In genomic region chr16:81164958-81165357, GRCh38 we compare ENCODE assay signal across 9 cellular contexts.
"Had no signal": no experiment of that assay in that cellular context is flagged by ENCODE, and none has a peak within 500 bp of the region (broad histone marks: within the 10 kb centered on the region; RNA-seq: fewer than 3 reads in every experiment).

No MANE protein-coding gene starts in this region.

- H3K4me1 ChIP-seq: HAP-1 had no signal

- DNase-seq: H7, IMR-90, Karpas-422, KBM-7 had no signal

- H2AFZ ChIP-seq: GM23338 had no signal

- H3K36me3 ChIP-seq: HAP-1 had no signal

- H3K4me2 ChIP-seq: GM23338, KMS-11 had no signal

- H3K9ac ChIP-seq: KMS-11 had no signal

- ATAC-seq: GM23338, HCT116 had no signal

- H3K27ac ChIP-seq: HL-60, KMS-11 had no signal

- H3K9me3 ChIP-seq: HAP-1 had no signal

- H3K4me3 ChIP-seq: GM23338, HAP-1 had no signal
